9 cellular contexts compared by ENCODE assay signal in genomic region chr1:39214021-39214713, GRCh38. TPM values are rescaled to one million over a fixed set of nuclear protein-coding genes. Genes with fewer than 3 reads are reported as not detected.
DNase-seq lines count a peak whose midpoint lies in the region; ATAC-seq and TF ChIP-seq lines count a peak whose summit lies in the region.
"Had no signal": no experiment of that assay in that cellular context is flagged by ENCODE, and none has a peak within 500 bp of the region (broad histone marks: within the 10 kb centered on the region; RNA-seq: fewer than 3 reads in every experiment).

No MANE protein-coding gene starts in this region.

- H3K27ac Mint-ChIP-seq in CD14-positive monocyte (peak overlapping the region in 6 of 7 donors; percentile 55 to 94 (median 82)), nephron progenitor cell (peak overlapping the region; percentile 72)

- no peak overlapping the region for H3K4me3 Mint-ChIP-seq in CD14-positive monocyte
- H3K4me3 Mint-ChIP-seq in nephron progenitor cell, result no peak overlapping the region

- H3K27me3 Mint-ChIP-seq in CD14-positive monocyte (ENCODE audit: low read depth in 3 of 3), result no peaks in the 10 kb centered on the region
- no peaks in the 10 kb centered on the region for H3K27me3 Mint-ChIP-seq in nephron progenitor cell (ENCODE audit: low read depth, poor library complexity)

- no peak overlapping the region for H3K4me3 ChIP-seq in epithelial cell of esophagus (ENCODE audit: low read length)
- H3K4me3 ChIP-seq: SK-N-MC had no signal

- DNase-seq in CD14-positive monocyte (ENCODE audit: low spot score) (no peak), RPMI7951 (ENCODE audit: low read depth) (peak; percentile 36), epithelial cell of esophagus (ENCODE audit: low read depth) (peak; percentile 76), nephron progenitor cell (no peak), NCI-H82 treated with DMSO at 0.1 percent for 48 hours (lab: John Stamatoyannopoulos, UW; ENCODE audit: unreplicated experiment) (no peak)

- peaks cover 56% of the 10 kb centered on the region for H3K4me1 Mint-ChIP-seq in CD14-positive monocyte
- peaks cover 42% of the 10 kb centered on the region for H3K4me1 Mint-ChIP-seq in nephron progenitor cell

- no peaks in the 10 kb centered on the region for H3K36me3 Mint-ChIP-seq in CD14-positive monocyte
- H3K36me3 Mint-ChIP-seq in nephron progenitor cell (ENCODE audit: low read depth), result peaks cover 9% of the 10 kb centered on the region

- ATAC-seq in GM18909 (IDR thresholded peaks at IDR 0.05; ENCODE audit: poor library complexity, unreplicated experiment) (no peak), HG03095 (IDR thresholded peaks at IDR 0.05; ENCODE audit: unreplicated experiment) (no peak), GM21528 (IDR thresholded peaks at IDR 0.05; ENCODE audit: low FRiP score, unreplicated experiment) (no peak)

- intact Hi-C loops in CD14-positive monocyte (cut with micrococcal nuclease), result no loop called here

- no peak for TF ChIP-seq CTCF in CD14-positive monocyte (IDR thresholded peaks at IDR 0.05)
- no peak for TF ChIP-seq CTCF in epithelial cell of esophagus (IDR thresholded peaks at IDR 0.05; ENCODE audit: insufficient read depth, low read depth, low read length, missing control alignments)
- no peak for TF ChIP-seq CTCF in nephron progenitor cell (IDR thresholded peaks at IDR 0.05)

- H3K9me3 Mint-ChIP-seq in CD14-positive monocyte (peaks cover 0 to 2% (median 0%) of the 10 kb centered on the region in 7 donors), nephron progenitor cell (no peaks in the 10 kb centered on the region)

RNA-seq across cellular contexts. Expression of gene MACF1, which starts 9.7 kb away (rescaled TPM):
- polyA plus RNA-seq in CD14-positive monocyte, result 1 to 10 TPM; 3.4 to 4.5 TPM
- 82.3 and 88.4 TPM in 2 replicates for total RNA-seq in RPMI7951 (2014; rRNA removed; shearing (Covaris generic))

Comparison
In these comparisons a context has a peak if more than half of its experiments do, and no peak if none do; other contexts are left out.
1. DNase-seq: peak in RPMI7951 (single experiment) and epithelial cell of esophagus (single experiment); none in CD14-positive monocyte (single experiment), nephron progenitor cell (single experiment) and NCI-H82 treated with DMSO at 0.1 percent for 48 hours (single experiment).